Comparison of ENCODE assay signal across 26 cellular contexts in genomic region chr20:35560541-35560940, GRCh38. TPM values are rescaled to one million over a fixed set of nuclear protein-coding genes. Genes with fewer than 3 reads are reported as not detected.
"Had no signal": no experiment of that assay in that cellular context is flagged by ENCODE, and none has a peak within 500 bp of the region (broad histone marks: within the 10 kb centered on the region; RNA-seq: fewer than 3 reads in every experiment).

No MANE protein-coding gene starts in this region.

- DNase-seq: effector CD8-positive, alpha-beta T cell; heart left ventricle; left ventricle myocardium superior; sigmoid colon; stimulated activated CD4-positive, alpha-beta T cell treated with anti-CD3 and anti-CD28 coated beads, Interleukin-2, amount 100 ng/mL, for 24 hours; stimulated activated CD4-positive, alpha-beta T cell treated with anti-CD3 and anti-CD28 coated beads, Interleukin-4, amount 100 ng/mL, for 4 hours; stimulated activated naive B cell treated with anti-CD40 and anti-IgM and Interleukin-4, amounts not matched to agents 10 μg/mL and 1 μg/mL and 100 μg/mL, for 72 hours; stimulated activated naive CD8-positive, alpha-beta T cell treated with anti-CD3 and anti-CD28 coated beads, Interleukin-15, amount 100 ng/mL, for 72 hours had no signal

- H3K4me3 ChIP-seq: coronary artery, dorsolateral prefrontal cortex, heart left ventricle, lung, sigmoid colon, skin epidermis, testis, tibial nerve had no signal

- FAIRE-seq: frontal cortex had no signal

- H3K4me1 ChIP-seq: heart left ventricle, testis, tibial nerve had no signal

- H3K27me3 ChIP-seq: dorsolateral prefrontal cortex, heart left ventricle, neutrophil, sigmoid colon, testis, tibial nerve had no signal

- H3K27ac ChIP-seq: coronary artery, dorsolateral prefrontal cortex, heart left ventricle, neutrophil, sigmoid colon, testis, tibial nerve had no signal

- H3K9me3 ChIP-seq: heart left ventricle, neutrophil, sigmoid colon, testis, tibial nerve had no signal

RNA-seq across cellular contexts. Expression of gene C20orf173, which starts 31.1 kb away (rescaled TPM):
- total RNA-seq: dorsolateral prefrontal cortex; esophagus mucosa; fibroblast of lung; glomerular endothelial cell; heart left ventricle; kidney epithelial cell; left colon; left ventricle myocardium superior; lung; naive thymus-derived CD4-positive, alpha-beta T cell; osteoblast; pulmonary artery endothelial cell; sigmoid colon; subcutaneous adipose tissue; tibial nerve; ureter had no signal
- polyA plus RNA-seq: fibroblast of lung; heart left ventricle; lung; naive thymus-derived CD4-positive, alpha-beta T cell; sigmoid colon had no signal

RNA-seq across cellular contexts. Expression of gene SPAG4, which starts 55.1 kb away (rescaled TPM):
- polyA plus RNA-seq: naive thymus-derived CD4-positive, alpha-beta T cell had no signal
